Comparison of ENCODE assay signal across 8 cellular contexts in genomic region chr17:19867094-19867653, GRCh38. TPM values are rescaled to one million over a fixed set of nuclear protein-coding genes. Genes with fewer than 3 reads are reported as not detected.
DNase-seq lines count a peak whose midpoint lies in the region; ATAC-seq and TF ChIP-seq lines count a peak whose summit lies in the region.

No MANE protein-coding gene starts in this region.

- peaks cover 14% of the 10 kb centered on the region for H3K4me1 Mint-ChIP-seq in mesothelial cell of epicardium

- in situ Hi-C loops in G401 (cut with HindIII; ENCODE audit: low sequenced_read_pairs) = no loop called here

- peak; percentile 54 for ATAC-seq in HG02678 (IDR thresholded peaks at IDR 0.05; ENCODE audit: unreplicated experiment)

- H3K4me3 Mint-ChIP-seq in mesothelial cell of epicardium = peak overlapping the region; percentile 87

- H3K36me3 Mint-ChIP-seq in mesothelial cell of epicardium = peaks cover 11% of the 10 kb centered on the region

- H3K4me3 ChIP-seq in epithelial cell of proximal tubule (ENCODE audit: low read depth, low read length) = peak overlapping the region; percentile 72

- H3K9me3 Mint-ChIP-seq in mesothelial cell of epicardium = no peaks in the 10 kb centered on the region

- DNase-seq in G401 (ENCODE audit: low spot score) (peak; percentile 79), NCI-H748 (lab: John Stamatoyannopoulos, UW; ENCODE audit: unreplicated experiment) (peak; percentile 84), activated T-cell treated with anti-CD3 and anti-CD28 coated beads for 1 hour (ENCODE audit: low read depth) (peak; percentile 34), epithelial cell of proximal tubule (ENCODE audit: low read depth) (no peak), mesothelial cell of epicardium (ENCODE audit: low spot score in 2 of 2, unreplicated experiment in 2 of 2) (peak; percentile 41 to 73), NCI-H128 (lab: John Stamatoyannopoulos, UW; ENCODE audit: unreplicated experiment) (no peak)
- peak; percentile 18 to 24 for DNase-seq in stimulated activated CD8-positive, alpha-beta memory T cell treated with anti-CD3 and anti-CD28 coated beads, Interleukin-15, amount 100 ng/mL, for 48 hours (ENCODE audit: low read depth in 2 of 2)

- TF ChIP-seq CTCF in epithelial cell of proximal tubule (conservative IDR thresholded peaks at IDR 0.05; ENCODE audit: low read depth, low read length) = peak; percentile 36
- TF ChIP-seq CTCF in mesothelial cell of epicardium (IDR thresholded peaks at IDR 0.05; ENCODE audit: unreplicated experiment) = no peak

- H3K27ac Mint-ChIP-seq in mesothelial cell of epicardium = peak overlapping the region; percentile 91

- no peaks in the 10 kb centered on the region for H3K27me3 Mint-ChIP-seq in mesothelial cell of epicardium (ENCODE audit: low read depth)

RNA-seq across cellular contexts. Expression of gene ULK2, which starts 0.6 kb away (rescaled TPM):
- 8.6 and 30.7 TPM in 2 replicates for total RNA-seq in G401 (2014; rRNA removed; shearing (Covaris generic))
- total RNA-seq in epithelial cell of proximal tubule (14.1 and 14.4 TPM in 2 replicates), mesothelial cell of epicardium (38.3 to 39.9 TPM (median 38.7 TPM) in 3 replicates)

Comparison
In these comparisons a context has a peak if more than half of its experiments do, and no peak if none do; other contexts are left out.
1. DNase-seq: peak in G401 (single experiment), NCI-H748 (single experiment), activated T-cell treated with anti-CD3 and anti-CD28 coated beads for 1 hour (single experiment), mesothelial cell of epicardium (2 of 2) and stimulated activated CD8-positive, alpha-beta memory T cell treated with anti-CD3 and anti-CD28 coated beads, Interleukin-15, amount 100 ng/mL, for 48 hours (2 of 2); none in epithelial cell of proximal tubule (single experiment) and NCI-H128 (single experiment).